ENCODE assay signal across 1 cellular context in the genomic region with DNA sequence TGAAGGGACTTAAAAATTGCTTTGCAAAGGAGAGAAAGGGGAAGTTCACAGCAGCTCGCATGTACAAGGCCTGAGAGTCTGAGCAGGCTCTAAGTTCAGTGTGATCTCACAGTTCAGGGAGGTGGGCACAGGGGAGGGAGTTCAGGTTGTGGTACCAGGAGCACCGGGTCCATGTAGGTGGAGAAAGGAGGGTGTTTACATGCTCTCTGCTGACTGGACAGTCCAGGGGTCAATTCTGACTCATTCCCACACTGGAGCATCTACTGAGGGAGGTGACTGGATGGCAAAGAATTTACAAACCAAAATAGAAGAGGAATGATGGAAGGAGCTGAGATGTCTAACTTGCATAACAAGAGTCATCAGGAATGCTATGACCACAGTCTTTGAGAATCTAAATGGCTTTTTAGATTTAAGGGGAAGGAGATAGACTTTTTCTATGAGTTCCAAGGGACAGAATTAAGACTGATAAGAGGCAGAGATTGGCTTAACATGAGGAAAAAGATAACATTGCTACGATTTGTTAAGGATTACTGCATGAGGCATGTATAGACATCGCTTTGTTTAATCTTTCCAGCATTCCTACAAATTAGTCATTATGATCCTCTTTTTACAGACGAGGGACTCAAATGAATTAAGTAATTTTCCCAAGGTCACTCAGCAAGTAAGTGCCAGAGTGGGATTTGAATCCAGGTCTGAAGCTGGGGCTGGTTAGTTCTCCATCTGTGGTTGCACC.
TF ChIP-seq lines count a peak whose summit lies in the region.

No MANE protein-coding gene starts in this region.

TF ChIP-seq in HepG2, 621 proteins besides CTCF, POLR2A, EP300 and RAD21 (continued from another document):
- TF ChIP-seq, protein P1, sequence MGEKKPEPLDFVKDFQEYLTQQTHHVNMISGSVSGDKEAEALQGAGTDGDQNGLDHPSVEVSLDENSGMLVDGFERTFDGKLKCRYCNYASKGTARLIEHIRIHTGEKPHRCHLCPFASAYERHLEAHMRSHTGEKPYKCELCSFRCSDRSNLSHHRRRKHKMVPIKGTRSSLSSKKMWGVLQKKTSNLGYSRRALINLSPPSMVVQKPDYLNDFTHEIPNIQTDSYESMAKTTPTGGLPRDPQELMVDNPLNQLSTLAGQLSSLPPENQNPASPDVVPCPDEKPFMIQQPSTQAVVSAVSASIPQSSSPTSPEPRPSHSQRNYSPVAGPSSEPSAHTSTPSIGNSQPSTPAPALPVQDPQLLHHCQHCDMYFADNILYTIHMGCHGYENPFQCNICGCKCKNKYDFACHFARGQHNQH (CRISPR knock-in tag; IDR thresholded peaks at IDR 0.05): no peak
- no peak for TF ChIP-seq HCFC1 (IDR thresholded peaks at IDR 0.05; ENCODE audit: low read depth, low read length)
- TF ChIP-seq NFE2 (CRISPR knock-in tag; IDR thresholded peaks at IDR 0.05): no peak
- no peak for TF ChIP-seq ELF4 (CRISPR knock-in tag; IDR thresholded peaks at IDR 0.05; ENCODE audit: borderline replicate concordance)
- TF ChIP-seq, protein P2, sequence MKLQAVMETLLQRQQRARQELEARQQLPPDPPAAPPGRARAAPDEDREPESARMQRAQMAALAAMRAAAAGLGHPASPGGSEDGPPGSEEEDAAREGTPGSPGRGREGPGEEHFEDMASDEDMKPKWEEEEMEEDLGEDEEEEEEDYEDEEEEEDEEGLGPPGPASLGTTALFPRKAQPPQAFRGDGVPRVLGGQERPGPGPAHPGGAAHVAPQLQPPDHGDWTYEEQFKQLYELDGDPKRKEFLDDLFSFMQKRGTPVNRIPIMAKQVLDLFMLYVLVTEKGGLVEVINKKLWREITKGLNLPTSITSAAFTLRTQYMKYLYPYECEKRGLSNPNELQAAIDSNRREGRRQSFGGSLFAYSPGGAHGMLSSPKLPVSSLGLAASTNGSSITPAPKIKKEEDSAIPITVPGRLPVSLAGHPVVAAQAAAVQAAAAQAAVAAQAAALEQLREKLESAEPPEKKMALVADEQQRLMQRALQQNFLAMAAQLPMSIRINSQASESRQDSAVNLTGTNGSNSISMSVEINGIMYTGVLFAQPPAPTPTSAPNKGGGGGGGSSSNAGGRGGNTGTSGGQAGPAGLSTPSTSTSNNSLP (IDR thresholded peaks at IDR 0.05; ENCODE audit: low read depth, low read length): 0 out of 2 replicates have a peak, but pooled peaks have one; percentile 12
- no peak for TF ChIP-seq HOXD1 (CRISPR knock-in tag; IDR thresholded peaks at IDR 0.05)
- peak; percentile 32; the same call in 1 of the 2 replicates for TF ChIP-seq ESRRA (CRISPR knock-in tag; IDR thresholded peaks at IDR 0.05; ENCODE audit: low read depth)
- TF ChIP-seq JUNB (CRISPR knock-in tag; IDR thresholded peaks at IDR 0.05; ENCODE audit: borderline replicate concordance): peak; percentile 85
- TF ChIP-seq ZMYM3 (CRISPR knock-in tag; IDR thresholded peaks at IDR 0.05): peak; percentile 20; the same call in 1 of the 2 replicates
- no peak for TF ChIP-seq SSRP1 (CRISPR knock-in tag; IDR thresholded peaks at IDR 0.05)
- TF ChIP-seq MAFG (CRISPR knock-in tag; IDR thresholded peaks at IDR 0.05): no peak
- TF ChIP-seq MXI1 (IDR thresholded peaks at IDR 0.05; ENCODE audit: borderline replicate concordance, low read depth, low read length): peak; percentile 47; the same call in 1 of the 3 replicates
- TF ChIP-seq MTA1 (CRISPR knock-in tag; IDR thresholded peaks at IDR 0.05; ENCODE audit: borderline replicate concordance): no peak
- TF ChIP-seq ZNF124 (CRISPR knock-in tag; IDR thresholded peaks at IDR 0.05): no peak
- TF ChIP-seq MXD4 (CRISPR knock-in tag; IDR thresholded peaks at IDR 0.05): no peak
- TF ChIP-seq, protein P3, sequence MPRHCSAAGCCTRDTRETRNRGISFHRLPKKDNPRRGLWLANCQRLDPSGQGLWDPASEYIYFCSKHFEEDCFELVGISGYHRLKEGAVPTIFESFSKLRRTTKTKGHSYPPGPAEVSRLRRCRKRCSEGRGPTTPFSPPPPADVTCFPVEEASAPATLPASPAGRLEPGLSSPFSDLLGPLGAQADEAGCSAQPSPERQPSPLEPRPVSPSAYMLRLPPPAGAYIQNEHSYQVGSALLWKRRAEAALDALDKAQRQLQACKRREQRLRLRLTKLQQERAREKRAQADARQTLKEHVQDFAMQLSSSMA (CRISPR knock-in tag; IDR thresholded peaks at IDR 0.05): no peak
- no peak for TF ChIP-seq MIER3 (CRISPR knock-in tag; IDR thresholded peaks at IDR 0.05; ENCODE audit: borderline replicate concordance)
- TF ChIP-seq U2AF1 (optimal IDR thresholded peaks at IDR 0.05; ENCODE audit: low read depth, low read length): no peak
- TF ChIP-seq ZNF205 (CRISPR knock-in tag; IDR thresholded peaks at IDR 0.05): peak; percentile 24; the same call in 1 of the 2 replicates
- TF ChIP-seq, protein P4, sequence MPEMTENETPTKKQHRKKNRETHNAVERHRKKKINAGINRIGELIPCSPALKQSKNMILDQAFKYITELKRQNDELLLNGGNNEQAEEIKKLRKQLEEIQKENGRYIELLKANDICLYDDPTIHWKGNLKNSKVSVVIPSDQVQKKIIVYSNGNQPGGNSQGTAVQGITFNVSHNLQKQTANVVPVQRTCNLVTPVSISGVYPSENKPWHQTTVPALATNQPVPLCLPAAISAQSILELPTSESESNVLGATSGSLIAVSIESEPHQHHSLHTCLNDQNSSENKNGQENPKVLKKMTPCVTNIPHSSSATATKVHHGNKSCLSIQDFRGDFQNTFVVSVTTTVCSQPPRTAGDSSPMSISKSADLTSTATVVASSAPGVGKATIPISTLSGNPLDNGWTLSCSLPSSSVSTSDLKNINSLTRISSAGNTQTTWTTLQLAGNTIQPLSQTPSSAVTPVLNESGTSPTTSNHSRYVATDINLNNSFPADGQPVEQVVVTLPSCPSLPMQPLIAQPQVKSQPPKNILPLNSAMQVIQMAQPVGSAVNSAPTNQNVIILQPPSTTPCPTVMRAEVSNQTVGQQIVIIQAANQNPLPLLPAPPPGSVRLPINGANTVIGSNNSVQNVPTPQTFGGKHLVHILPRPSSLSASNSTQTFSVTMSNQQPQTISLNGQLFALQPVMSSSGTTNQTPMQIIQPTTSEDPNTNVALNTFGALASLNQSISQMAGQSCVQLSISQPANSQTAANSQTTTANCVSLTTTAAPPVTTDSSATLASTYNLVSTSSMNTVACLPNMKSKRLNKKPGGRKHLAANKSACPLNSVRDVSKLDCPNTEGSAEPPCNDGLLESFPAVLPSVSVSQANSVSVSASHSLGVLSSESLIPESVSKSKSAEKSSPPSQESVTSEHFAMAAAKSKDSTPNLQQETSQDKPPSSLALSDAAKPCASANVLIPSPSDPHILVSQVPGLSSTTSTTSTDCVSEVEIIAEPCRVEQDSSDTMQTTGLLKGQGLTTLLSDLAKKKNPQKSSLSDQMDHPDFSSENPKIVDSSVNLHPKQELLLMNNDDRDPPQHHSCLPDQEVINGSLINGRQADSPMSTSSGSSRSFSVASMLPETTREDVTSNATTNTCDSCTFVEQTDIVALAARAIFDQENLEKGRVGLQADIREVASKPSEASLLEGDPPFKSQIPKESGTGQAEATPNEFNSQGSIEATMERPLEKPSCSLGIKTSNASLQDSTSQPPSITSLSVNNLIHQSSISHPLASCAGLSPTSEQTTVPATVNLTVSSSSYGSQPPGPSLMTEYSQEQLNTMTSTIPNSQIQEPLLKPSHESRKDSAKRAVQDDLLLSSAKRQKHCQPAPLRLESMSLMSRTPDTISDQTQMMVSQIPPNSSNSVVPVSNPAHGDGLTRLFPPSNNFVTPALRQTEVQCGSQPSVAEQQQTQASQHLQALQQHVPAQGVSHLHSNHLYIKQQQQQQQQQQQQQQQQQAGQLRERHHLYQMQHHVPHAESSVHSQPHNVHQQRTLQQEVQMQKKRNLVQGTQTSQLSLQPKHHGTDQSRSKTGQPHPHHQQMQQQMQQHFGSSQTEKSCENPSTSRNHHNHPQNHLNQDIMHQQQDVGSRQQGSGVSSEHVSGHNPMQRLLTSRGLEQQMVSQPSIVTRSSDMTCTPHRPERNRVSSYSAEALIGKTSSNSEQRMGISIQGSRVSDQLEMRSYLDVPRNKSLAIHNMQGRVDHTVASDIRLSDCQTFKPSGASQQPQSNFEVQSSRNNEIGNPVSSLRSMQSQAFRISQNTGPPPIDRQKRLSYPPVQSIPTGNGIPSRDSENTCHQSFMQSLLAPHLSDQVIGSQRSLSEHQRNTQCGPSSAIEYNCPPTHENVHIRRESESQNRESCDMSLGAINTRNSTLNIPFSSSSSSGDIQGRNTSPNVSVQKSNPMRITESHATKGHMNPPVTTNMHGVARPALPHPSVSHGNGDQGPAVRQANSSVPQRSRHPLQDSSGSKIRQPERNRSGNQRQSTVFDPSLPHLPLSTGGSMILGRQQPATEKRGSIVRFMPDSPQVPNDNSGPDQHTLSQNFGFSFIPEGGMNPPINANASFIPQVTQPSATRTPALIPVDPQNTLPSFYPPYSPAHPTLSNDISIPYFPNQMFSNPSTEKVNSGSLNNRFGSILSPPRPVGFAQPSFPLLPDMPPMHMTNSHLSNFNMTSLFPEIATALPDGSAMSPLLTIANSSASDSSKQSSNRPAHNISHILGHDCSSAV (CRISPR knock-in tag; IDR thresholded peaks at IDR 0.05; ENCODE audit: borderline replicate concordance): no peak
- TF ChIP-seq, protein P5, sequence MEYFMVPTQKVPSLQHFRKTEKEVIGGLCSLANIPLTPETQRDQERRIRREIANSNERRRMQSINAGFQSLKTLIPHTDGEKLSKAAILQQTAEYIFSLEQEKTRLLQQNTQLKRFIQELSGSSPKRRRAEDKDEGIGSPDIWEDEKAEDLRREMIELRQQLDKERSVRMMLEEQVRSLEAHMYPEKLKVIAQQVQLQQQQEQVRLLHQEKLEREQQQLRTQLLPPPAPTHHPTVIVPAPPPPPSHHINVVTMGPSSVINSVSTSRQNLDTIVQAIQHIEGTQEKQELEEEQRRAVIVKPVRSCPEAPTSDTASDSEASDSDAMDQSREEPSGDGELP (IDR thresholded peaks at IDR 0.05; ENCODE audit: borderline replicate concordance, low read depth): no peak; the same call in 1 of the 2 replicates
- no peak for TF ChIP-seq HMGA1 (CRISPR knock-in tag; conservative IDR thresholded peaks at IDR 0.05)
- no peak for TF ChIP-seq ZNF367 (CRISPR knock-in tag; IDR thresholded peaks at IDR 0.05; ENCODE audit: borderline replicate concordance)
- TF ChIP-seq, protein P6, sequence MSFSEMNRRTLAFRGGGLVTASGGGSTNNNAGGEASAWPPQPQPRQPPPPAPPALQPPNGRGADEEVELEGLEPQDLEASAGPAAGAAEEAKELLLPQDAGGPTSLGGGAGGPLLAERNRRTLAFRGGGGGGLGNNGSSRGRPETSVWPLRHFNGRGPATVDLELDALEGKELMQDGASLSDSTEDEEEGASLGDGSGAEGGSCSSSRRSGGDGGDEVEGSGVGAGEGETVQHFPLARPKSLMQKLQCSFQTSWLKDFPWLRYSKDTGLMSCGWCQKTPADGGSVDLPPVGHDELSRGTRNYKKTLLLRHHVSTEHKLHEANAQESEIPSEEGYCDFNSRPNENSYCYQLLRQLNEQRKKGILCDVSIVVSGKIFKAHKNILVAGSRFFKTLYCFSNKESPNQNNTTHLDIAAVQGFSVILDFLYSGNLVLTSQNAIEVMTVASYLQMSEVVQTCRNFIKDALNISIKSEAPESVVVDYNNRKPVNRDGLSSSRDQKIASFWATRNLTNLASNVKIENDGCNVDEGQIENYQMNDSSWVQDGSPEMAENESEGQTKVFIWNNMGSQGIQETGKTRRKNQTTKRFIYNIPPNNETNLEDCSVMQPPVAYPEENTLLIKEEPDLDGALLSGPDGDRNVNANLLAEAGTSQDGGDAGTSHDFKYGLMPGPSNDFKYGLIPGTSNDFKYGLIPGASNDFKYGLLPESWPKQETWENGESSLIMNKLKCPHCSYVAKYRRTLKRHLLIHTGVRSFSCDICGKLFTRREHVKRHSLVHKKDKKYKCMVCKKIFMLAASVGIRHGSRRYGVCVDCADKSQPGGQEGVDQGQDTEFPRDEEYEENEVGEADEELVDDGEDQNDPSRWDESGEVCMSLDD (CRISPR knock-in tag; IDR thresholded peaks at IDR 0.05; ENCODE audit: borderline replicate concordance): no peak
- TF ChIP-seq ZNF879 (CRISPR knock-in tag; IDR thresholded peaks at IDR 0.05): no peak
- no peak for TF ChIP-seq ZSCAN31 (CRISPR knock-in tag; IDR thresholded peaks at IDR 0.05; ENCODE audit: low read depth)
